In the genomic region with DNA sequence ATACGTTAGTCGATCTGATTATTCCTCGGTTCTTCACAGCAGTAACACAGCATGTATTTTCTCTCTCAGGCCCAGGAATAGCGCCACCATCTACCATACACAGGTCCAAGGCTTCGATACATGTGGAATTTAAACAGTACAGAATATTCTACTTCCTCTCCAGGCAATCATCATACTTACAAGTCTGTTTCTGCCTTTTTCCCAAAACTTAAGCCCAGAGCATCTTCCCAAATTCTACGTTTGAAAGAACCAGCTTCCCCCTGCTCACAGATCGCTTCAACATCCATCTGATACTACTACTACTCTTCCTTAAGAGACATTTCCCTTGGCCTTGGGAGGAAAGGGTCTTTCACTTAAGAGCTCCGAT, we compare ENCODE assay signal across 8 cellular contexts. TPM values are rescaled to one million over a fixed set of nuclear protein-coding genes. Genes with fewer than 3 reads are reported as not detected.
DNase-seq lines count a peak whose midpoint lies in the region; ATAC-seq and TF ChIP-seq lines count a peak whose summit lies in the region.

No MANE protein-coding gene starts in this region.

- H3K27me3 ChIP-seq in HUES64 (ENCODE audit: insufficient read depth, low read length) (peaks cover 17% of the 10 kb centered on the region), upper lobe of left lung (no peaks in the 10 kb centered on the region)

- H3K4me3 ChIP-seq in HUES64 (ENCODE audit: low read length) (peak overlapping the region; percentile 95), upper lobe of left lung (peak overlapping the region; percentile 35 to 88 (median 83))

- H3K9ac ChIP-seq in HUES64 (ENCODE audit: low read depth, low read length): peak overlapping the region; percentile 80

- no peak for TF ChIP-seq CTCF in upper lobe of left lung (IDR thresholded peaks at IDR 0.05)

- WGBS in HUES64: 6% methylated on average over 8 of the region's 8 CpGs
- WGBS in upper lobe of left lung, 2 donors: 0 to 2% methylated on average over 8 of the region's 8 CpGs

- peak; percentile 32 for DNase-seq in DMS 273 treated with DMSO at 0.1 percent for 48 hours (lab: John Stamatoyannopoulos, UW)
- peak; percentile 16 for DNase-seq in RPMI7951 (ENCODE audit: low read depth)
- DNase-seq in dermis blood vessel endothelial cell: peak; percentile 63
- peak; percentile 66 for DNase-seq in medulla oblongata (ENCODE audit: extremely low spot score)
- peak in 1 of 2 donors; percentile 27 for DNase-seq in upper lobe of left lung

- ATAC-seq in upper lobe of left lung (ENCODE audit: low FRiP score in 2 of 2) (peak in 1 of 2 donors; percentile 27), HG02884 (IDR thresholded peaks at IDR 0.05; ENCODE audit: unreplicated experiment) (no peak), HG02970 (IDR thresholded peaks at IDR 0.05; ENCODE audit: low FRiP score, unreplicated experiment) (no peak)

- no peak for TF ChIP-seq POLR2A in upper lobe of left lung (IDR thresholded peaks at IDR 0.05)

- no peak for TF ChIP-seq EP300 in upper lobe of left lung (IDR thresholded peaks at IDR 0.05)

- H3K27ac ChIP-seq in HUES64 (ENCODE audit: low read depth, low read length): peak overlapping the region; percentile 75
- H3K27ac ChIP-seq in upper lobe of left lung: peak overlapping the region; percentile 83 to 95 (median 90)

- H3K36me3 ChIP-seq in HUES64 (ENCODE audit: insufficient read depth, low read length) (no peaks in the 10 kb centered on the region), upper lobe of left lung (no peaks in the 10 kb centered on the region)

- H3K4me1 ChIP-seq in HUES64 (ENCODE audit: insufficient read depth, low read length): peaks cover 9% of the 10 kb centered on the region; the same call in 1 of the 2 replicates
- peaks cover 16 to 27% (median 21%) of the 10 kb centered on the region in 4 donors for H3K4me1 ChIP-seq in upper lobe of left lung

- H3K9me3 ChIP-seq in HUES64 (ENCODE audit: insufficient read depth, low read depth, low read length) (no peaks in the 10 kb centered on the region), upper lobe of left lung (no peaks in the 10 kb centered on the region)

RNA-seq across cellular contexts. Expression of a gene that starts 0.6 kb away (rescaled TPM):
- 8.7 TPM for polyA plus RNA-seq in HUES64 (2013, experiment 1 of 2)
- 11.0 TPM for polyA plus RNA-seq in HUES64 (2013, experiment 2 of 2)
- total RNA-seq in RPMI7951 (2014; rRNA removed; shearing (Covaris generic)): 2.4 and 2.8 TPM in 2 replicates
- total RNA-seq in dermis blood vessel endothelial cell (3.4 and 4.7 TPM in 2 replicates), upper lobe of left lung (10 to 100 TPM in 2 of 6 donors, 1 to 10 TPM in 4; 4.2 to 13.3 (median 8.0) TPM)

RNA-seq across cellular contexts. Expression of a gene that starts 1.0 kb away (rescaled TPM):
- 2.4 TPM for polyA plus RNA-seq in HUES64 (2013, experiment 1 of 2)
- 2.2 TPM for polyA plus RNA-seq in HUES64 (2013, experiment 2 of 2)
- total RNA-seq in RPMI7951 (2014; rRNA removed; shearing (Covaris generic)): 0.49 and 1.1 TPM in 2 replicates
- 1.4 and 2.2 TPM in 2 replicates for total RNA-seq in dermis blood vessel endothelial cell
- total RNA-seq in upper lobe of left lung: 1 to 10 TPM in 1 of 6 donors, under 1 TPM in 3, not detected in 2; 0.43 to 1.0 (median 0.63) TPM
